In the genomic region with DNA sequence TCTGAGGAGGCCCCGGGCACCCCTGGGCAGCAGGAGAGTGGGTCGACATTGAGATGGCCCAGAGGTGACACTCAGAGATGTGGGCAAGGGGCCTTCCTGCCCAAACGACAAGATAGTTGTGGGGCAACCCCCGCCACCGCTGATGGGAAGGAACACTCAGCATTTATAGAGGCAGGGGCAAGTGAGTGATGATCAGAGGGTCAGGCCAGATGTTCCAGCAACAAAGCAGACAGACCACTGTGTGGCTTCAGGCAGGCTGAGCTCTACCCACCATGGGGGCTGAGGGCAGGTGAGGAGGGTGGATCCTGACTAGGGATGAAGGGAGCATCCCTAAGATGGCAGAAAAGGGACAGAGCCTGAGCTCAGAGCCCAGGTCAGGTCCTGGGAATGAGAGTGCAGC, we compare ENCODE assay signal across 15 cellular contexts.
DNase-seq lines count a peak whose midpoint lies in the region; ATAC-seq and TF ChIP-seq lines count a peak whose summit lies in the region.
"Had no signal": no experiment of that assay in that cellular context is flagged by ENCODE, and none has a peak within 500 bp of the region (broad histone marks: within the 10 kb centered on the region; RNA-seq: fewer than 3 reads in every experiment).

No MANE protein-coding gene starts in this region.

- no peak overlapping the region for H3K27ac ChIP-seq in esophagus muscularis mucosa (replicated peaks in 1 of 4)
- H3K27ac ChIP-seq: 22Rv1, A549, C4-2B, GM23248 had no signal

- no peaks in the 10 kb centered on the region for H3K36me3 ChIP-seq in esophagus muscularis mucosa
- H3K36me3 ChIP-seq: HAP-1 had no signal

- TF ChIP-seq EP300 in esophagus muscularis mucosa (IDR thresholded peaks at IDR 0.05) = no peak

- 96% methylated on average over 5 of the region's 5 CpGs for WGBS in esophagus muscularis mucosa

- H3K27me3 ChIP-seq in esophagus muscularis mucosa = peaks cover 0 to 49% (median 0%) of the 10 kb centered on the region in 4 donors

- TF ChIP-seq CTCF in esophagus muscularis mucosa (IDR thresholded peaks at IDR 0.05) (no peak), omental fat pad (IDR thresholded peaks at IDR 0.05) (no peak)

- peak; percentile 21 for DNase-seq in activated CD8-positive, alpha-beta memory T cell treated with anti-CD3 and anti-CD28 coated beads, Interleukin-2, amount 10 ng/mL, durations not matched to agents 7 days and 5 days
- no peak for DNase-seq in activated CD8-positive, alpha-beta memory T cell treated with anti-CD3 and anti-CD28 coated beads, Interleukin-2, amount 50 U/mL, for 48 hours
- peak; percentile 91 for DNase-seq in esophagus muscularis mucosa (ENCODE audit: extremely low spot score)
- DNase-seq in omental fat pad (ENCODE audit: low spot score) = no peak
- no peak for DNase-seq in effector memory CD8-positive, alpha-beta T cell
- DNase-seq: AML-193; Caco-2; CD4-positive, alpha-beta T cell; GM23248 had no signal

- no peaks in the 10 kb centered on the region for H3K36me3 Mint-ChIP-seq in activated CD8-positive, alpha-beta memory T cell treated with anti-CD3 and anti-CD28 coated beads, Interleukin-2, amount 10 ng/mL, durations not matched to agents 7 days and 5 days
- peaks cover 3% of the 10 kb centered on the region for H3K36me3 Mint-ChIP-seq in effector memory CD8-positive, alpha-beta T cell (ENCODE audit: insufficient read depth)

- no peak overlapping the region for H3K27ac Mint-ChIP-seq in activated CD8-positive, alpha-beta memory T cell treated with anti-CD3 and anti-CD28 coated beads, Interleukin-2, amount 10 ng/mL, durations not matched to agents 7 days and 5 days
- no peak overlapping the region for H3K27ac Mint-ChIP-seq in effector memory CD8-positive, alpha-beta T cell
- H3K27ac Mint-ChIP-seq: CD4-positive, alpha-beta T cell had no signal

- no peaks in the 10 kb centered on the region for H3K9me3 ChIP-seq in esophagus muscularis mucosa
- H3K9me3 ChIP-seq: A549, Caco-2, HAP-1 had no signal

- CTCF ChIA-PET in activated CD8-positive, alpha-beta memory T cell treated with anti-CD3 and anti-CD28 coated beads, Interleukin-2, amount 10 ng/mL, durations not matched to agents 7 days and 5 days (lab: Charles Lee) = no interaction called here

- H3K27me3 Mint-ChIP-seq in activated CD8-positive, alpha-beta memory T cell treated with anti-CD3 and anti-CD28 coated beads, Interleukin-2, amount 10 ng/mL, durations not matched to agents 7 days and 5 days = no peaks in the 10 kb centered on the region
- peaks cover 18 to 70% of the 10 kb centered on the region in 2 donors for H3K27me3 Mint-ChIP-seq in effector memory CD8-positive, alpha-beta T cell

- no peak overlapping the region for H3K4me3 ChIP-seq in esophagus muscularis mucosa
- H3K4me3 ChIP-seq: A549, GM23248, HAP-1 had no signal

- no peaks in the 10 kb centered on the region for H3K9me3 Mint-ChIP-seq in activated CD8-positive, alpha-beta memory T cell treated with anti-CD3 and anti-CD28 coated beads, Interleukin-2, amount 10 ng/mL, durations not matched to agents 7 days and 5 days (ENCODE audit: low read depth)
- H3K9me3 Mint-ChIP-seq in effector memory CD8-positive, alpha-beta T cell = no peaks in the 10 kb centered on the region
- H3K9me3 Mint-ChIP-seq: CD4-positive, alpha-beta T cell had no signal

- intact Hi-C loops in esophagus muscularis mucosa (cut with DNase I) = no loop called here

- no peaks in the 10 kb centered on the region for H3K4me1 Mint-ChIP-seq in activated CD8-positive, alpha-beta memory T cell treated with anti-CD3 and anti-CD28 coated beads, Interleukin-2, amount 10 ng/mL, durations not matched to agents 7 days and 5 days
- no peaks in the 10 kb centered on the region for H3K4me1 Mint-ChIP-seq in effector memory CD8-positive, alpha-beta T cell (ENCODE audit: low read depth in 2 of 2)

- no peak overlapping the region for H3K4me3 Mint-ChIP-seq in activated CD8-positive, alpha-beta memory T cell treated with anti-CD3 and anti-CD28 coated beads, Interleukin-2, amount 10 ng/mL, durations not matched to agents 7 days and 5 days
- no peak overlapping the region for H3K4me3 Mint-ChIP-seq in effector memory CD8-positive, alpha-beta T cell
- H3K4me3 Mint-ChIP-seq: CD4-positive, alpha-beta T cell had no signal

- H3K4me1 ChIP-seq in esophagus muscularis mucosa = no peaks in the 10 kb centered on the region
- H3K4me1 ChIP-seq: A549, Caco-2, HAP-1 had no signal

- no peak for ATAC-seq in activated CD8-positive, alpha-beta memory T cell treated with anti-CD3 and anti-CD28 coated beads, Interleukin-2, amount 10 ng/mL, durations not matched to agents 7 days and 5 days
- ATAC-seq in omental fat pad (ENCODE audit: low FRiP score) = peak; percentile 43
- ATAC-seq in effector memory CD8-positive, alpha-beta T cell (replicated peaks) = no peak
- ATAC-seq in HG03457 (IDR thresholded peaks at IDR 0.05; ENCODE audit: unreplicated experiment) = no peak
- ATAC-seq in GM19395 (IDR thresholded peaks at IDR 0.05; ENCODE audit: unreplicated experiment) = no peak
- ATAC-seq: A549 had no signal

- TF ChIP-seq POLR2A in esophagus muscularis mucosa (IDR thresholded peaks at IDR 0.05; ENCODE audit: low read depth) = no peak

Comparison
In these comparisons a context has a peak if more than half of its experiments do, and no peak if none do; other contexts are left out.
1. DNase-seq: peak in activated CD8-positive, alpha-beta memory T cell treated with anti-CD3 and anti-CD28 coated beads, Interleukin-2, amount 10 ng/mL, durations not matched to agents 7 days and 5 days (single experiment) and esophagus muscularis mucosa (single experiment); none in activated CD8-positive, alpha-beta memory T cell treated with anti-CD3 and anti-CD28 coated beads, Interleukin-2, amount 50 U/mL, for 48 hours (single experiment), omental fat pad (single experiment) and effector memory CD8-positive, alpha-beta T cell (0 of 3).